ENCODE assay signal across 9 cellular contexts in the genomic region with DNA sequence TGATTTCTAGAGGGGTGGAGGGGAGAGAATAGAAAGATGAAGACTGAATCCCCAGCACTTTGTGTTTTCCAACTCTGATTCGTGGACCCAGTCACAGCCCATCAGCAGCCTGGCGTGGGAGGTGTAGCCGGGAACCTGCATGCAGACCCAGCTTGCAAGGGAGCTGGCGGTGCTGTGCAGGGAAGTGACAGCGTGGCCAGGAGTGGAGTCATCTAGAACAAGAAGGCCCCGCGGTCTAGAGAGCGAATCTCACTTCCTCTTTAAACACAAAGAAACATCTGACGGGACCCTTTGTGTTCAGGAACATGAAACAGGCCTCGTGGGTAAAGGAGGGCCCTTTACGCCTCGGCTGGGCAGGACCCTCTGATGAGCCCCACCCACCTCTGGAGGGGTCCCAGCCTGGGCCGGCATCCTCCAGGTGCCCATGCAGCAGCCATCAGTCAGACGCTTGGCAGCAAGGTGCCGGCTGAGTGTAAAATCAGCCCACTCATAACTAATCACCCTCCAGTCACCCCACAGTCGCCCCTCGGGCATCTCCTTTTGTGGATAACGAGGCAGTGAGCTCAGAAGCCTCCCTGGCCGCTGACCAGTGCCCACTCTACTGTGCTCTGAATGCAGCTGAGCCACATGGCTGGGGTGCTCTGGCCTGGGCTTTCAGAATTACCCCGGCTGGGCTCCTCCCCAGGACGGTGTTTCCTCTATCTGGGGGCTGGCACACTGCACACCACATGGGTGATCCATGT. TPM values are rescaled to one million over a fixed set of nuclear protein-coding genes. Genes with fewer than 3 reads are reported as not detected.
DNase-seq lines count a peak whose midpoint lies in the region; ATAC-seq and TF ChIP-seq lines count a peak whose summit lies in the region.
"Had no signal": no experiment of that assay in that cellular context is flagged by ENCODE, and none has a peak within 500 bp of the region (broad histone marks: within the 10 kb centered on the region; RNA-seq: fewer than 3 reads in every experiment).

No MANE protein-coding gene starts in this region.

- H3K36me3 ChIP-seq in adrenal gland (replicated peaks in 1 of 2): no peaks in the 10 kb centered on the region
- H3K36me3 ChIP-seq: thoracic aorta had no signal

- no peaks in the 10 kb centered on the region for H3K9me3 ChIP-seq in adrenal gland (replicated peaks in 1 of 3)
- H3K9me3 ChIP-seq: thoracic aorta had no signal

- no peak overlapping the region for H3K4me3 ChIP-seq in adrenal gland
- H3K4me3 ChIP-seq: thoracic aorta had no signal

- WGBS in adrenal gland, 4 donors: 31 to 40% (median 34%) methylated on average over 8 to 21 of the region's 21 CpGs

- no peak for TF ChIP-seq CTCF in adrenal gland (IDR thresholded peaks at IDR 0.05)

- ATAC-seq in GM18858 (IDR thresholded peaks at IDR 0.05; ENCODE audit: unreplicated experiment) (peak; percentile 66), HG02870 (IDR thresholded peaks at IDR 0.05; ENCODE audit: unreplicated experiment) (peak; percentile 59)

- intact Hi-C loops in adrenal gland (cut with DNase I): no loop called here

- H3K4me1 ChIP-seq in adrenal gland (replicated peaks in 1 of 2): peaks cover 13 to 25% of the 10 kb centered on the region in 2 donors

- TF ChIP-seq POLR2A in adrenal gland (IDR thresholded peaks at IDR 0.05): no peak

- H3K27ac ChIP-seq in adrenal gland: peak overlapping the region in 3 of 5 donors; percentile 51 to 83 (median 62)

- peaks cover 16% of the 10 kb centered on the region for H3K27me3 ChIP-seq in adrenal gland

- DNase-seq in OCI-M1 (lab: John Stamatoyannopoulos, UW) (peak; percentile 39), adrenal gland (peak in 4 of 7 donors; percentile 59 to 78 (median 63)), nucleus accumbens (lab: John Stamatoyannopoulos, UW) (peak in 31 of 56 donors; percentile 8 to 68 (median 41)), retina (no peak), islet precursor cell (no peak), SHP77 treated with DMSO at 0.1 percent for 48 hours (lab: John Stamatoyannopoulos, UW) (no peak)

RNA-seq across cellular contexts. Expression of gene SNAI3, which starts 4.4 kb away (rescaled TPM):
- 1 to 10 TPM in 1 of 8 donors, under 1 TPM in 5, not detected in 2; 0.35 to 1.7 (median 0.66) TPM for total RNA-seq in adrenal gland
- polyA plus RNA-seq in adrenal gland: 1 to 10 TPM in 1 of 3 donors, under 1 TPM in 2; 0.11 to 2.1 (median 0.44) TPM

RNA-seq across cellular contexts. Expression of gene MVD, which starts 19.0 kb away (rescaled TPM):
- total RNA-seq in adrenal gland: 100 to 1,000 TPM in 1 of 8 donors, 10 to 100 TPM in 7; 25.6 to 293 (median 34.6) TPM
- polyA plus RNA-seq in adrenal gland: 100 to 1,000 TPM in 1 of 3 donors, 10 to 100 TPM in 2; 60.7 to 257 (median 66.9) TPM

RNA-seq across cellular contexts. Expression of gene RNF166, which starts 24.3 kb away (rescaled TPM):
- total RNA-seq in adrenal gland: 10 to 100 TPM; 11.3 to 40.6 (median 31.1) TPM
- 10 to 100 TPM in 2 of 3 donors, 1 to 10 TPM in 1; 3.0 to 86.3 (median 25.1) TPM for polyA plus RNA-seq in adrenal gland

RNA-seq across cellular contexts. Expression of gene CTU2, which starts 24.4 kb away (rescaled TPM):
- total RNA-seq in adrenal gland: 10 to 100 TPM in 5 of 8 donors, 1 to 10 TPM in 3; 8.0 to 24.7 (median 14.0) TPM
- polyA plus RNA-seq in adrenal gland: 10 to 100 TPM in 2 of 3 donors, 1 to 10 TPM in 1; 3.6 to 43.8 (median 32.5) TPM

RNA-seq across cellular contexts. Expression of gene CYBA, which starts 31.0 kb away (rescaled TPM):
- 100 to 1,000 TPM in 7 of 8 donors, 10 to 100 TPM in 1; 81.7 to 374 (median 155) TPM for total RNA-seq in adrenal gland
- 100 to 1,000 TPM in 2 of 3 donors, 10 to 100 TPM in 1; 19.6 to 271 (median 258) TPM for polyA plus RNA-seq in adrenal gland

Comparison
In these comparisons a context has a peak if more than half of its experiments do, and no peak if none do; other contexts are left out.
1. DNase-seq: peak in OCI-M1 (single experiment), adrenal gland (4 of 7) and nucleus accumbens (31 of 56); none in retina (single experiment), islet precursor cell (single experiment) and SHP77 treated with DMSO at 0.1 percent for 48 hours (single experiment).